Comparison of ENCODE assay signal across 31 cellular contexts in genomic region chr10:15562578-15562977, GRCh38.
"Had no signal": no experiment of that assay in that cellular context is flagged by ENCODE, and none has a peak within 500 bp of the region (broad histone marks: within the 10 kb centered on the region; RNA-seq: fewer than 3 reads in every experiment).

No MANE protein-coding gene starts in this region.

- ATAC-seq: activated CD4-positive, CD25-positive, alpha-beta regulatory T cell treated with anti-CD3 and anti-CD28 coated beads, Interleukin-2, amount 50 U/mL, for 24 hours; activated CD8-positive, alpha-beta T cell treated with anti-CD3 and anti-CD28 coated beads for 36 hours; activated T-cell treated with anti-CD3 and anti-CD28 coated beads, Interleukin-2, amount 50 U/mL, for 4 hours; activated T-helper 17 cell treated with anti-CD3 and anti-CD28 coated beads, Interleukin-2, amount 50 U/mL, for 72 hours; esophagus mucosa; heart left ventricle; T-helper 17 cell had no signal

- DNase-seq: activated CD4-positive, alpha-beta T cell treated with anti-CD3 and anti-CD28 coated beads for 48 hours; activated CD4-positive, alpha-beta T cell treated with anti-CD3 and anti-CD28 coated beads, Interleukin-2, amount 50 U/mL, for 1 hour; activated CD4-positive, alpha-beta T cell treated with anti-CD3 and anti-CD28 coated beads, Interleukin-2, amount 50 U/mL, for 48 hours; activated CD8-positive, alpha-beta memory T cell treated with anti-CD3 and anti-CD28 coated beads for 24 hours; activated CD8-positive, alpha-beta T cell treated with anti-CD3 and anti-CD28 coated beads for 36 hours; activated effector memory CD4-positive, alpha-beta T cell treated with Interleukin-2 at 50 U/mL for 16 hours; activated gamma-delta T cell treated with Interleukin-2 at 50 U/mL for 16 hours; activated naive CD4-positive, alpha-beta T cell treated with anti-CD3 and anti-CD28 coated beads, Interleukin-2, amount 50 U/mL, for 16 hours; activated naive CD4-positive, alpha-beta T cell treated with Interleukin-2 at 50 U/mL for 16 hours; activated T-cell treated with anti-CD3 and anti-CD28 coated beads, Interleukin-2, amount 50 U/mL, for 4 hours; amniotic stem cell; anterior cingulate cortex; dorsolateral prefrontal cortex; effector memory CD4-positive, alpha-beta T cell; endodermal cell; glutamatergic neuron; heart left ventricle; T-helper 1 cell; T-helper 17 cell; T1000 had no signal

- H3K36me3 ChIP-seq: breast epithelium, heart left ventricle had no signal

- H3K9me3 Mint-ChIP-seq: activated CD8-positive, alpha-beta T cell treated with anti-CD3 and anti-CD28 coated beads for 36 hours; activated T-cell treated with anti-CD3 and anti-CD28 coated beads, Interleukin-2, amount 50 U/mL, for 4 hours; central memory CD8-positive, alpha-beta T cell; dendritic cell treated with granulocyte-macrophage colony-stimulating factor and Interleukin-4, amounts not matched to agents 40 ng/mL and 50 ng/mL, for 4 days; endodermal cell; T-helper 2 cell treated with Interferon-gamma antibody and Interleukin-4, amounts not matched to agents 5 μg/mL and 100 μg/mL, for 36 hours had no signal

- H3K27ac Mint-ChIP-seq: activated CD8-positive, alpha-beta T cell treated with anti-CD3 and anti-CD28 coated beads for 36 hours; activated naive CD8-positive, alpha-beta T cell; activated T-helper 17 cell treated with anti-CD3 and anti-CD28 coated beads, Interleukin-2, amount 50 U/mL, for 72 hours; brain; dendritic cell treated with granulocyte-macrophage colony-stimulating factor and Interleukin-4, amounts not matched to agents 40 ng/mL and 50 ng/mL, for 4 days; endodermal cell; T-helper 17 cell; T-helper 2 cell treated with Interferon-gamma antibody and Interleukin-4, amounts not matched to agents 5 μg/mL and 100 μg/mL, for 36 hours had no signal

- H3K4me3 ChIP-seq: breast epithelium, coronary artery, dorsolateral prefrontal cortex, heart left ventricle had no signal

- H3K27me3 Mint-ChIP-seq: dendritic cell treated with granulocyte-macrophage colony-stimulating factor and Interleukin-4, amounts not matched to agents 40 ng/mL and 50 ng/mL, for 4 days had no signal

- FAIRE-seq: frontal cortex had no signal

- H3K4me3 Mint-ChIP-seq: activated CD8-positive, alpha-beta T cell treated with anti-CD3 and anti-CD28 coated beads for 36 hours; activated naive CD8-positive, alpha-beta T cell; activated T-cell treated with anti-CD3 and anti-CD28 coated beads, Interleukin-2, amount 50 U/mL, for 4 hours; activated T-helper 17 cell treated with anti-CD3 and anti-CD28 coated beads, Interleukin-2, amount 50 U/mL, for 72 hours; brain; central memory CD8-positive, alpha-beta T cell; dendritic cell treated with granulocyte-macrophage colony-stimulating factor and Interleukin-4, amounts not matched to agents 40 ng/mL and 50 ng/mL, for 4 days; endodermal cell; T-helper 17 cell; T-helper 2 cell treated with Interferon-gamma antibody and Interleukin-4, amounts not matched to agents 5 μg/mL and 100 μg/mL, for 36 hours had no signal

- H3K4me1 Mint-ChIP-seq: activated T-helper 17 cell treated with anti-CD3 and anti-CD28 coated beads, Interleukin-2, amount 50 U/mL, for 72 hours; brain; central memory CD8-positive, alpha-beta T cell; endodermal cell; T-helper 17 cell had no signal

- H3K36me3 Mint-ChIP-seq: activated naive CD8-positive, alpha-beta T cell; brain had no signal

- H3K27me3 ChIP-seq: breast epithelium, heart left ventricle had no signal
